ENCODE assay signal across 23 cellular contexts in the genomic region with DNA sequence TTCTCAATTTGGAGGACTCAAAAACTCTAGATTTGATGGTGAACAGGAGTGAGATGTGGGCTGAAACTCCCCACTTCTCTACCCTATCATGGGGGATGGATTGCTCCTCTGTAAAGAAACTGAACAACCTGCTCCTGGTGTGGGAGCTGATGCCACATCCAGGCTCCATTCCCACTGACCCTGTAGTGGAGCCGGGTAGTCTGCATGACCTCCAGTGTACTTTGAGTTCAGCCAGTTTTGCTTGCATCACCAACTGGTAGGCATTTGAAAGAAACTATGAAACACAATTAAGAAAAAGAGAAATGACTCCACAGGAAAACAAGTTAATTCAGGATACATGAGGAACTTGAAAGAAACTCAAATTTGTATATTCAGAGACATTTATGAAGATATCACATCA. TPM values are rescaled to one million over a fixed set of nuclear protein-coding genes. Genes with fewer than 3 reads are reported as not detected.
DNase-seq lines count a peak whose midpoint lies in the region; ATAC-seq and TF ChIP-seq lines count a peak whose summit lies in the region.
"Had no signal": no experiment of that assay in that cellular context is flagged by ENCODE, and none has a peak within 500 bp of the region (broad histone marks: within the 10 kb centered on the region; RNA-seq: fewer than 3 reads in every experiment).

No MANE protein-coding gene starts in this region.

- CTCF ChIA-PET in HCT116 (lab: Charles Lee), result no interaction called here

- H3K14ac ChIP-seq in trophoblast cell (ENCODE audit: low read length), result no peak overlapping the region

- H3K4me1 ChIP-seq in HCT116 (ENCODE audit: control insufficient read depth in 1 of 2, insufficient read depth in 2 of 2, low read length in 2 of 2) (peaks cover 53 to 94% of the 10 kb centered on the region in 2 experiments), Loucy (ENCODE audit: insufficient read depth, low read length, poor library complexity, severe bottlenecking) (peaks cover 85% of the 10 kb centered on the region), esophagus (ENCODE audit: control insufficient read depth in 2 of 2, insufficient read depth in 2 of 2, low read length in 1 of 2) (peaks cover 2 to 14% of the 10 kb centered on the region in 2 donors), trophoblast cell (ENCODE audit: control insufficient read depth in 1 of 2, insufficient read depth in 2 of 2, low read length in 2 of 2) (peaks cover 35 to 46% of the 10 kb centered on the region in 2 experiments), colonic mucosa (no peaks in the 10 kb centered on the region)

- H3K27me3 ChIP-seq in HCT116 (ENCODE audit: insufficient read depth, low read length) (no peaks in the 10 kb centered on the region), Loucy (ENCODE audit: insufficient read depth, low read length, poor library complexity, severe bottlenecking) (no peaks in the 10 kb centered on the region), esophagus (ENCODE audit: control insufficient read depth in 1 of 2, insufficient read depth in 2 of 2, low read length in 2 of 2) (no peaks in the 10 kb centered on the region), trophoblast cell (ENCODE audit: insufficient read depth, low read length) (no peaks in the 10 kb centered on the region), colonic mucosa (no peaks in the 10 kb centered on the region)
- H3K27me3 ChIP-seq: BLaER1, MG63 had no signal

- no peak overlapping the region for H4K12ac ChIP-seq in trophoblast cell (ENCODE audit: low read depth, low read length)

- 69 to 77% methylated on average over 1 of the region's 1 CpG for WGBS in esophagus, 2 donors
- no CpG with 5 or more reads among the region's 1 CpG for WGBS in trophoblast cell (ENCODE audit: extremely low coverage, insufficient coverage, insufficient read length)

- H3K18ac ChIP-seq in trophoblast cell (ENCODE audit: low read length), result no peak overlapping the region

- BruUV-seq in HCT116 (replicated peaks; lab: Mats Ljungman, UMichigan), result no TSS peak

- H4K8ac ChIP-seq in trophoblast cell (ENCODE audit: low read depth, low read length), result no peak overlapping the region

- RAD21 ChIA-PET in HCT116 (lab: Charles Lee; ENCODE audit: low non-redundant PET in 1 of 2, low total read pairs in 2 of 2, uncharacterized antibody in 2 of 2, unreplicated experiment in 2 of 2), result no interaction called here

- DNase-seq in HCT116 (ENCODE audit: low read depth, low spot score) (no peak), trophoblast cell (no peak), HCEC 1CT (no peak), colonic mucosa (no peak)
- DNase-seq: CD4-positive, alpha-beta T cell; COR-L47; DMS 273 treated with DMSO at 0.1 percent for 48 hours; DMS79 treated with DMSO at 0.1 percent for 48 hours; H9; Kasumi-1; MG63; NCI-H1105; NCI-H146; NCI-H2029; NCI-H2227 treated with DMSO at 0.1 percent for 48 hours; NCI-H510A treated with DMSO at 0.1 percent for 48 hours; NCI-H748 treated with DMSO at 0.1 percent for 48 hours; NK-92 treated with Interleukin-12 subunit alpha and Interleukin-12 subunit beta, amount 100 ng/mL, for 24 hours; Right ventricle myocardium superior had no signal

- H2AK5ac ChIP-seq in trophoblast cell (ENCODE audit: low read length), result peak overlapping the region; percentile 70

- intact Hi-C loops in HCT116 (cut with micrococcal nuclease) (no loop called here), colonic mucosa (cut with DNase I) (no loop called here)

- H3K4ac ChIP-seq in trophoblast cell (ENCODE audit: low read depth, low read length), result no peak overlapping the region

- H3K4me3 ChIP-seq in HCT116 (replicated peaks in 1 of 2; ENCODE audit: low read depth in 1 of 2, low read length in 2 of 2), result no peak overlapping the region
- H3K4me3 ChIP-seq in Loucy (ENCODE audit: low read length, poor library complexity, severe bottlenecking), result no peak overlapping the region
- H3K4me3 ChIP-seq in esophagus (ENCODE audit: low read depth in 1 of 2, low read length in 2 of 2), result no peak overlapping the region
- H3K4me3 ChIP-seq in trophoblast cell (ENCODE audit: low read depth, low read length), result no peak overlapping the region
- no peak overlapping the region for H3K4me3 ChIP-seq in colonic mucosa
- H3K4me3 ChIP-seq: BLaER1, MG63 had no signal

- H3K79me2 ChIP-seq in HCT116 (ENCODE audit: insufficient read depth, low read length) (no peaks in the 10 kb centered on the region), Loucy (ENCODE audit: insufficient read depth, low read length) (no peaks in the 10 kb centered on the region), trophoblast cell (ENCODE audit: control insufficient read depth, insufficient read depth, low read length, poor library complexity) (no peaks in the 10 kb centered on the region)

- no peak overlapping the region for H3K27ac ChIP-seq in HCT116 (ENCODE audit: low read depth, low read length)
- H3K27ac ChIP-seq in esophagus (ENCODE audit: low read depth in 2 of 2, low read length in 1 of 2), result peak overlapping the region; percentile 5 to 70
- H3K27ac ChIP-seq in trophoblast cell (ENCODE audit: low read depth, low read length), result no peak overlapping the region
- H3K27ac ChIP-seq in colonic mucosa, result no peak overlapping the region
- H3K27ac ChIP-seq: BLaER1 had no signal

- peaks cover 27% of the 10 kb centered on the region for H3K79me1 ChIP-seq in trophoblast cell (ENCODE audit: low read length)

- H3K9ac ChIP-seq in HCT116 (ENCODE audit: low read length), result no peak overlapping the region
- H3K9ac ChIP-seq in Loucy (ENCODE audit: low read depth, low read length, poor library complexity, severe bottlenecking), result peak overlapping the region; percentile 50
- no peak overlapping the region for H3K9ac ChIP-seq in trophoblast cell (ENCODE audit: low read length)
- H3K9ac ChIP-seq in colonic mucosa (ENCODE audit: low read depth in 2 of 2, low read length in 2 of 2), result no peak overlapping the region
- H3K9ac ChIP-seq: BLaER1 had no signal

- no peak for TF ChIP-seq CTCF in HCT116 (IDR thresholded peaks at IDR 0.05 in 2 of 3, conservative IDR thresholded peaks at IDR 0.05 in 1 of 3; ENCODE audit: borderline replicate concordance in 1 of 3, insufficient read depth in 1 of 3, low read depth in 2 of 3, low read length in 2 of 3)
- no peak for TF ChIP-seq CTCF in Loucy (conservative IDR thresholded peaks at IDR 0.05; ENCODE audit: low read length)
- TF ChIP-seq CTCF in colonic mucosa (IDR thresholded peaks at IDR 0.05), result no peak

- peak overlapping the region; percentile 27 for H2AFZ ChIP-seq in HCT116 (ENCODE audit: low read depth, low read length, poor library complexity, severe bottlenecking)
- 0 out of 2 replicates have a peak overlapping the region, but pooled peaks have one; percentile 40 for H2AFZ ChIP-seq in Loucy (ENCODE audit: low read length)
- H2AFZ ChIP-seq in trophoblast cell (ENCODE audit: insufficient read depth, low read length, poor library complexity), result no peak overlapping the region

- H2BK120ac ChIP-seq in trophoblast cell (ENCODE audit: insufficient read depth, low read length, poor library complexity), result no peak overlapping the region

- H2BK12ac ChIP-seq in trophoblast cell (ENCODE audit: low read length), result peak overlapping the region; percentile 92

- no peak for ATAC-seq in HCT116
- no peak for ATAC-seq in HG03280 (IDR thresholded peaks at IDR 0.05; ENCODE audit: unreplicated experiment)

- POLR2A ChIA-PET in HCT116 (lab: Charles Lee), result no interaction called here

- H3K36me3 ChIP-seq in HCT116 (ENCODE audit: control insufficient read depth in 1 of 2, insufficient read depth in 2 of 2, low read length in 2 of 2) (no peaks in the 10 kb centered on the region), Loucy (ENCODE audit: insufficient read depth, low read length) (no peaks in the 10 kb centered on the region), esophagus (ENCODE audit: control insufficient read depth in 2 of 2, insufficient read depth in 2 of 2, low read length in 1 of 2) (no peaks in the 10 kb centered on the region), trophoblast cell (ENCODE audit: control insufficient read depth in 1 of 2, insufficient read depth in 2 of 2, low read length in 2 of 2) (no peaks in the 10 kb centered on the region), colonic mucosa (no peaks in the 10 kb centered on the region)
- H3K36me3 ChIP-seq: BLaER1, MG63 had no signal

- no peaks in the 10 kb centered on the region for H3K9me3 ChIP-seq in HCT116 (ENCODE audit: control insufficient read depth in 1 of 2, insufficient read depth in 1 of 2, low read depth in 1 of 2, low read length in 2 of 2)
- peaks cover 4% of the 10 kb centered on the region; the same call in 1 of the 2 replicates for H3K9me3 ChIP-seq in Loucy (ENCODE audit: insufficient read depth, low read depth, low read length)
- no peaks in the 10 kb centered on the region for H3K9me3 ChIP-seq in esophagus (ENCODE audit: control insufficient read depth in 2 of 2, insufficient read depth in 1 of 2, low read depth in 1 of 2, low read length in 1 of 2)
- peaks cover 1% of the 10 kb centered on the region for H3K9me3 ChIP-seq in trophoblast cell (ENCODE audit: insufficient read depth, low read depth, low read length)
- H3K9me3 ChIP-seq in colonic mucosa, result no peaks in the 10 kb centered on the region

- H4K91ac ChIP-seq in trophoblast cell (ENCODE audit: low read depth, low read length), result no peak overlapping the region

- no peak for TF ChIP-seq RAD21 in HCT116 (IDR thresholded peaks at IDR 0.05; ENCODE audit: low read depth)

- H3K4me2 ChIP-seq in HCT116 (ENCODE audit: low read length) (0 out of 2 replicates have a peak overlapping the region, but pooled peaks have one; percentile 21), Loucy (ENCODE audit: low read depth, low read length, poor library complexity, severe bottlenecking) (no peak overlapping the region), trophoblast cell (ENCODE audit: low read length) (no peak overlapping the region)
- H3K4me2 ChIP-seq: BLaER1 had no signal

- TF ChIP-seq POLR2A in HCT116 (IDR thresholded peaks at IDR 0.05; ENCODE audit: borderline replicate concordance, extremely low read depth, insufficient read depth, insufficient read length), result no peak

- no peak overlapping the region for H3K23ac ChIP-seq in trophoblast cell (ENCODE audit: low read length)

- H3F3A ChIP-seq in Loucy (ENCODE audit: low read depth), result peaks cover 15% of the 10 kb centered on the region

- H2BK5ac ChIP-seq in trophoblast cell (ENCODE audit: low read depth, low read length, poor library complexity), result no peak overlapping the region

- no peaks in the 10 kb centered on the region for H4K20me1 ChIP-seq in HCT116 (ENCODE audit: insufficient read depth)
- no peaks in the 10 kb centered on the region for H4K20me1 ChIP-seq in Loucy (ENCODE audit: insufficient read depth, low read length, poor library complexity, severe bottlenecking)
- H4K20me1 ChIP-seq: BLaER1 had no signal

- H3K9me2 ChIP-seq in HCT116 (ENCODE audit: insufficient read depth) (no peaks in the 10 kb centered on the region), Loucy (replicated peaks; ENCODE audit: low read depth, low read length) (no peaks in the 10 kb centered on the region)

TF ChIP-seq in HCT116, 20 proteins besides CTCF, POLR2A, EP300 and RAD21 (continues in another document):
- TF ChIP-seq CBX3 (IDR thresholded peaks at IDR 0.05; ENCODE audit: low read depth) (no peak), POLR2AphosphoS5 (IDR thresholded peaks at IDR 0.05; ENCODE audit: low read depth, low read length) (no peak), FOSL1 (IDR thresholded peaks at IDR 0.05; ENCODE audit: low read depth) (no peak)

RNA-seq across cellular contexts. Expression of a gene that starts 27.3 kb away (rescaled TPM):
- 110 TPM for total RNA-seq in HCT116 (2021; ENCODE audit: unreplicated experiment)
- 170 and 244 TPM in 2 replicates for polyA plus RNA-seq in HCT116 (2012)
- polyA plus RNA-seq in esophagus, result 1,000 to 10,000 TPM; 1,597 to 1,599 TPM
- polyA plus RNA-seq in trophoblast cell (2013), result 10.1 and 10.7 TPM in 2 replicates
- 100 to 1,000 TPM; 265 to 667 TPM for total RNA-seq in colonic mucosa

Comparison
In these comparisons a context has a peak if more than half of its experiments do, and no peak if none do; other contexts are left out.
1. H3K27ac ChIP-seq: peak in esophagus (2 of 2); none in HCT116 (single experiment), trophoblast cell (single experiment) and colonic mucosa (single experiment).